Comparison of ENCODE assay signal across 16 cellular contexts in the genomic region with DNA sequence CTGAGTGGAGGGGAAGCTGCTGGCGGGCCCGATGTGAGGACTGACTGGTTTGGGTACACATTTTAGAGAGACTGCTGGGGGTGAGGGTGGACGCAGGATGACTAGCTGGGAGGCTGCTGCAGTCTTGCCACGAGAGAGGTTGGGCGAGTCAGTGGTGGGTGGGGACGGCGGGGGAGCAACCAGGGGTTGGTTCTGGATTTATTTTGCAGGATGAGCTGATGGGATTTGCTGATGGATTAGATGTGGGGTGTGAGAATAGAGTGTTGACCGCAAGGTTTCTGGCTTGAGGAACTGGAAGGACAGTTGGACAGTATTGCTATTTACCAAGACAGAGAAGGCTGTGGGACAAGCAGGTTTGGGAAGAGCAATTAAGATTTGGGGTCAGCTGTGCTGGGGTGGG. TPM values are rescaled to one million over a fixed set of nuclear protein-coding genes. Genes with fewer than 3 reads are reported as not detected.
DNase-seq lines count a peak whose midpoint lies in the region; ATAC-seq and TF ChIP-seq lines count a peak whose summit lies in the region.
"Had no signal": no experiment of that assay in that cellular context is flagged by ENCODE, and none has a peak within 500 bp of the region (broad histone marks: within the 10 kb centered on the region; RNA-seq: fewer than 3 reads in every experiment).

No MANE protein-coding gene starts in this region.

- H3K27me3 ChIP-seq in GM23248 (replicated peaks; ENCODE audit: insufficient read depth), result no peaks in the 10 kb centered on the region
- no peaks in the 10 kb centered on the region for H3K27me3 ChIP-seq in WERI-Rb-1 (ENCODE audit: insufficient read depth, low read depth, severe bottlenecking)
- H3K27me3 ChIP-seq in gastrocnemius medialis, result no peaks in the 10 kb centered on the region
- H3K27me3 ChIP-seq: left lung had no signal

- H3F3A ChIP-seq in GM23248 (ENCODE audit: insufficient read depth), result peaks cover 18% of the 10 kb centered on the region

- H4K20me1 ChIP-seq in GM23248 (ENCODE audit: insufficient read depth), result no peaks in the 10 kb centered on the region

- H3K4me3 ChIP-seq in GM23248 (no peak overlapping the region), WERI-Rb-1 (ENCODE audit: low read depth, low read length) (no peak overlapping the region), fibroblast of mammary gland (ENCODE audit: control insufficient read depth, low read depth, low read length) (no peak overlapping the region), gastrocnemius medialis (no peak overlapping the region)
- H3K4me3 ChIP-seq: left lung had no signal

- H3K9me3 ChIP-seq in GM23248 (ENCODE audit: low read depth) (no peaks in the 10 kb centered on the region), WERI-Rb-1 (ENCODE audit: severe bottlenecking) (no peaks in the 10 kb centered on the region), gastrocnemius medialis (no peaks in the 10 kb centered on the region)
- H3K9me3 ChIP-seq: left lung, SK-N-SH had no signal

- H3K9me2 ChIP-seq in GM23248 (ENCODE audit: insufficient read depth), result no peaks in the 10 kb centered on the region
- H3K9me2 ChIP-seq: SK-N-SH had no signal

- H3K27ac ChIP-seq in GM23248 (peak overlapping the region; percentile 50), WERI-Rb-1 (peak overlapping the region; percentile 93), gastrocnemius medialis (peak overlapping the region; percentile 85 to 90 (median 89))

- H3K36me3 ChIP-seq in GM23248 (ENCODE audit: low read depth) (no peaks in the 10 kb centered on the region; the same call in 1 of the 2 replicates), WERI-Rb-1 (peaks cover 21% of the 10 kb centered on the region), gastrocnemius medialis (no peaks in the 10 kb centered on the region)

- no peak for ATAC-seq in gastrocnemius medialis
- ATAC-seq in GM19351 (IDR thresholded peaks at IDR 0.05; ENCODE audit: unreplicated experiment), result no peak
- ATAC-seq: left lung had no signal

- H3K4me1 ChIP-seq in GM23248 (ENCODE audit: insufficient read depth) (peaks cover 76% of the 10 kb centered on the region), gastrocnemius medialis (peaks cover 98 to 99% of the 10 kb centered on the region in 2 donors)

- TF ChIP-seq CTCF in WERI-Rb-1 (IDR thresholded peaks at IDR 0.05; ENCODE audit: low read depth, low read length) (no peak), fibroblast of mammary gland (conservative IDR thresholded peaks at IDR 0.05; ENCODE audit: control insufficient read depth, insufficient read depth, low read depth, low read length) (no peak), gastrocnemius medialis (IDR thresholded peaks at IDR 0.05 in 4 of 5, conservative IDR thresholded peaks at IDR 0.05 in 1 of 5) (no peak)

- peak overlapping the region; percentile 35; the same call in 1 of the 2 replicates for H3K9ac ChIP-seq in GM23248
- H3K9ac ChIP-seq: SK-N-SH had no signal

- no peak overlapping the region for H3K4me2 ChIP-seq in GM23248 (ENCODE audit: unreplicated experiment)
- H3K4me2 ChIP-seq: SK-N-SH had no signal

- intact Hi-C loops in gastrocnemius medialis (cut with DNase I; ENCODE audit: low total_unique reads), result no loop called here

- 46 to 56% methylated on average over 5 to 8 of the region's 8 CpGs for WGBS in GM23248 (ENCODE audit: low coverage in 1 of 2, low lambda C conversion rate in 2 of 2, missing lambda C conversion rate in 2 of 2), 2 experiments

- TF ChIP-seq POLR2A in gastrocnemius medialis (IDR thresholded peaks at IDR 0.05), result no peak

- no peak overlapping the region for H2AFZ ChIP-seq in GM23248

- H3K79me2 ChIP-seq in GM23248 (ENCODE audit: insufficient read depth), result peaks cover 100% of the 10 kb centered on the region

- in situ Hi-C loops in GM23248 (cut with MboI), result no loop called here
- in situ Hi-C loops in gastrocnemius medialis (cut with MboI; ENCODE audit: low sequenced_read_pairs in 4 of 4), result no loop called here

- DNase-seq in GM23248 (peak; percentile 80), WERI-Rb-1 (peak; percentile 79), fibroblast of mammary gland (ENCODE audit: low read depth) (peak; percentile 62), gastrocnemius medialis (no peak), NCI-H2171 (lab: John Stamatoyannopoulos, UW) (no peak)
- DNase-seq in stimulated activated naive CD4-positive, alpha-beta T cell treated with Interleukin-2 at 50 U/mL for 16 hours (lab: John Stamatoyannopoulos, UW), result no peak
- no peak for DNase-seq in NK-92 treated with Interleukin-12 subunit alpha and Interleukin-12 subunit beta, amount 100 ng/mL, for 24 hours (lab: John Stamatoyannopoulos, UW)
- DNase-seq: activated CD4-positive, CD25-positive, alpha-beta regulatory T cell treated with anti-CD3 and anti-CD28 coated beads, Interleukin-2, amount 50 U/mL, for 72 hours; AML-193; EL; foreskin melanocyte; left lung; NCI-H1105; NCI-H524 treated with DMSO at 0.1 percent for 48 hours; SK-N-SH had no signal

RNA-seq across cellular contexts. Expression of a gene that starts 5.8 kb away (rescaled TPM):
- 129 and 159 TPM in 2 replicates for total RNA-seq in GM23248 (2014; rRNA removed; shearing (Covaris generic))
- 39.1 and 41.3 TPM in 2 replicates for polyA plus RNA-seq in GM23248 (2016; fragmentation: Nextera tagmentation; extraction: Ambion mirVana)
- 10 to 100 TPM; 36.1 to 70.5 (median 50.5) TPM for total RNA-seq in gastrocnemius medialis

RNA-seq across cellular contexts. Expression of a gene that starts 52.6 kb away (rescaled TPM):
- 1,694 and 1,749 TPM in 2 replicates for total RNA-seq in GM23248 (2014; rRNA removed; shearing (Covaris generic))
- 1,343 and 1,380 TPM in 2 replicates for polyA plus RNA-seq in GM23248 (2016; fragmentation: Nextera tagmentation; extraction: Ambion mirVana)
- 1,000 to 10,000 TPM; 1,865 to 2,215 (median 2,024) TPM for total RNA-seq in gastrocnemius medialis

Comparison
In these comparisons a context has a peak if more than half of its experiments do, and no peak if none do; other contexts are left out.
1. DNase-seq: peak in GM23248 (single experiment), WERI-Rb-1 (single experiment) and fibroblast of mammary gland (single experiment); none in gastrocnemius medialis (0 of 2), NCI-H2171 (single experiment), stimulated activated naive CD4-positive, alpha-beta T cell treated with Interleukin-2 at 50 U/mL for 16 hours (single experiment) and NK-92 treated with Interleukin-12 subunit alpha and Interleukin-12 subunit beta, amount 100 ng/mL, for 24 hours (single experiment).
2. Peak in every context shown above with its lines, with median percentiles within 50 percentile points of each other: H3K27ac ChIP-seq.